ENCODE assay signal across 17 cellular contexts in genomic region chr9:69218166-69218565, GRCh38. TPM values are rescaled to one million over a fixed set of nuclear protein-coding genes. Genes with fewer than 3 reads are reported as not detected.
DNase-seq lines count a peak whose midpoint lies in the region; ATAC-seq and TF ChIP-seq lines count a peak whose summit lies in the region.
"Had no signal": no experiment of that assay in that cellular context is flagged by ENCODE, and none has a peak within 500 bp of the region (broad histone marks: within the 10 kb centered on the region; RNA-seq: fewer than 3 reads in every experiment).

No MANE protein-coding gene starts in this region.

- H3K9me3 ChIP-seq in cardiac muscle cell (ENCODE audit: low read depth) (no peaks in the 10 kb centered on the region), right cardiac atrium (ENCODE audit: control insufficient read depth, low read length) (no peaks in the 10 kb centered on the region)
- H3K9me3 ChIP-seq: A549, Peyer's patch had no signal

- H3K4me3 ChIP-seq in cardiac muscle cell (no peak overlapping the region), right cardiac atrium (ENCODE audit: low read length) (no peak overlapping the region)
- H3K4me3 ChIP-seq: A549, GM23248, Peyer's patch had no signal

- WGBS in right cardiac atrium, result 89% methylated on average over 3 of the region's 3 CpGs

- H3K27me3 ChIP-seq in cardiac muscle cell (no peaks in the 10 kb centered on the region), right cardiac atrium (ENCODE audit: control insufficient read depth, insufficient read depth) (no peaks in the 10 kb centered on the region)
- H3K27me3 ChIP-seq: Peyer's patch had no signal

- no peak for TF ChIP-seq CTCF in cardiac muscle cell (IDR thresholded peaks at IDR 0.05; ENCODE audit: low read depth, low read length)

- intact Hi-C loops in right cardiac atrium (cut with DNase I), result no loop called here

- no peak for DNase-seq in cardiac muscle cell (ENCODE audit: low read depth in 1 of 2, low spot score in 1 of 2)
- DNase-seq in right cardiac atrium, result no peak
- peak; percentile 53 for DNase-seq in NCI-H146 (lab: John Stamatoyannopoulos, UW)
- peak; percentile 94 for DNase-seq in NCI-H748 (lab: John Stamatoyannopoulos, UW; ENCODE audit: unreplicated experiment)
- DNase-seq in medulla oblongata (ENCODE audit: extremely low spot score), result peak; percentile 67
- DNase-seq in NCI-H524 (lab: John Stamatoyannopoulos, UW), result no peak
- no peak for DNase-seq in NCI-H226
- DNase-seq in NCI-H128 (lab: John Stamatoyannopoulos, UW; ENCODE audit: unreplicated experiment), result no peak
- DNase-seq: DND-41, GM23248, MV-4-11, NCI-H2029, NCI-H526, Peyer's patch, Right ventricle myocardium superior had no signal

- ATAC-seq in right cardiac atrium, result no peak
- ATAC-seq: A549, SK-N-SH treated with all-trans-retinoic acid at 6 μM for 48 hours had no signal

- peaks cover 35% of the 10 kb centered on the region for H3K4me1 ChIP-seq in cardiac muscle cell (ENCODE audit: low read depth)
- no peaks in the 10 kb centered on the region for H3K4me1 ChIP-seq in right cardiac atrium (ENCODE audit: control insufficient read depth, insufficient read depth, low read length)
- H3K4me1 ChIP-seq: A549, Peyer's patch had no signal

- H3K27ac ChIP-seq in cardiac muscle cell (peak overlapping the region; percentile 22), right cardiac atrium (ENCODE audit: low read length) (no peak overlapping the region)
- H3K27ac ChIP-seq: A549, GM23248, Peyer's patch had no signal

- H3K36me3 ChIP-seq in cardiac muscle cell, result peaks cover 22% of the 10 kb centered on the region

RNA-seq across cellular contexts. Expression of gene TJP2, which starts 44.1 kb away (rescaled TPM):
- total RNA-seq in cardiac muscle cell (81.3 and 102 TPM in 2 replicates), right cardiac atrium (10 to 100 TPM; 37.9 to 56.3 (median 49.1) TPM)
- polyA plus RNA-seq in cardiac muscle cell (69.3 and 105 TPM in 2 replicates), right cardiac atrium (23.8 TPM)

Comparison
In these comparisons a context has a peak if more than half of its experiments do, and no peak if none do; other contexts are left out.
1. DNase-seq: peak in NCI-H146 (single experiment), NCI-H748 (single experiment) and medulla oblongata (single experiment); none in cardiac muscle cell (0 of 2), right cardiac atrium (0 of 3), NCI-H524 (0 of 2), NCI-H226 (single experiment) and NCI-H128 (single experiment).